In genomic region chr1:46205141-46205540, GRCh38 we compare ENCODE assay signal across 26 cellular contexts. TPM values are rescaled to one million over a fixed set of nuclear protein-coding genes. Genes with fewer than 3 reads are reported as not detected.
DNase-seq lines count a peak whose midpoint lies in the region; ATAC-seq, FAIRE-seq and TF ChIP-seq lines count a peak whose summit lies in the region.
"Had no signal": no experiment of that assay in that cellular context is flagged by ENCODE, and none has a peak within 500 bp of the region (broad histone marks: within the 10 kb centered on the region; RNA-seq: fewer than 3 reads in every experiment).

No MANE protein-coding gene starts in this region.

- no peaks in the 10 kb centered on the region for H3K27me3 ChIP-seq in SK-N-SH (ENCODE audit: insufficient read depth)
- H3K27me3 ChIP-seq in thoracic aorta (replicated peaks; ENCODE audit: insufficient read depth) = no peaks in the 10 kb centered on the region
- H3K27me3 ChIP-seq: body of pancreas had no signal

- CTCF ChIA-PET in SK-N-SH (lab: Yijun Ruan, JAX) = interaction anchor here (1.5 to 6.8 kb wide), 2 partner anchors 16 to 18 kb away, joined by 3 to 29 read pairs; no protein-coding TSS in a partner anchor

- WGBS in SK-N-SH (ENCODE audit: low lambda C conversion rate) = 88% methylated on average over 3 of the region's 3 CpGs

- TF ChIP-seq EP300 in SK-N-SH (IDR thresholded peaks at IDR 0.05; ENCODE audit: borderline replicate concordance in 1 of 2, low read depth in 1 of 2, low read length in 1 of 2) = no peak

- intact Hi-C loops in left colon (cut with DNase I, micrococcal nuclease) = no loop called here

- no peak for TF ChIP-seq RAD21 in SK-N-SH (IDR thresholded peaks at IDR 0.05; ENCODE audit: low read length)

- DNase-seq in SK-N-SH (no peak), thoracic aorta (ENCODE audit: low spot score) (no peak), left colon (no peak), urothelium cell line (ENCODE audit: low spot score) (no peak)
- DNase-seq: 8988T; activated CD4-positive, alpha-beta T cell treated with anti-CD3 and anti-CD28 coated beads, Interleukin-2, amount 50 U/mL, for 1 hour; activated CD8-positive, alpha-beta memory T cell treated with anti-CD3 and anti-CD28 coated beads, Interleukin-2, amount 50 U/mL, for 4 hours; activated naive CD8-positive, alpha-beta T cell treated with anti-CD3 and anti-CD28 coated beads, Interleukin-2, amount 10 ng/mL, durations not matched to agents 7 days and 5 days; body of pancreas; CD8-positive, alpha-beta T cell; cortex of kidney; NCI-H2081 treated with DMSO at 0.1 percent for 48 hours; NCI-H446 treated with DMSO at 0.1 percent for 48 hours; NK-92 treated with Interleukin-12 subunit alpha and Interleukin-12 subunit beta, amount 100 ng/mL, for 24 hours; T-helper 17 cell; WERI-Rb-1 had no signal

- H3K27ac ChIP-seq in SK-N-SH (ENCODE audit: low read depth in 2 of 2, low read length in 1 of 2) = no peak overlapping the region
- H3K27ac ChIP-seq in cingulate gyrus (ENCODE audit: low read depth, low read length) = peak overlapping the region; percentile 96
- H3K27ac ChIP-seq in thoracic aorta = peak overlapping the region; percentile 51 to 97
- H3K27ac ChIP-seq: body of pancreas, WERI-Rb-1 had no signal

- H3K4me3 Mint-ChIP-seq in nephron = peak overlapping the region; percentile 49 to 94 (median 51)
- H3K4me3 Mint-ChIP-seq: activated naive CD8-positive, alpha-beta T cell treated with anti-CD3 and anti-CD28 coated beads, Interleukin-2, amount 10 ng/mL, durations not matched to agents 7 days and 5 days; CD8-positive, alpha-beta T cell had no signal

- H3K36me3 ChIP-seq in SK-N-SH (replicated peaks in 1 of 2; ENCODE audit: control insufficient read depth in 1 of 2, insufficient read depth in 2 of 2, low read length in 1 of 2) (no peaks in the 10 kb centered on the region), thoracic aorta (peaks cover 9% of the 10 kb centered on the region)

- peak overlapping the region; percentile 99 for H3K4me2 ChIP-seq in SK-N-SH

- H3K9ac ChIP-seq in SK-N-SH = no peak overlapping the region

- no peaks in the 10 kb centered on the region for H4K20me1 ChIP-seq in SK-N-SH (ENCODE audit: insufficient read depth)

- H3K9me3 ChIP-seq in SK-N-SH = no peaks in the 10 kb centered on the region
- no peaks in the 10 kb centered on the region for H3K9me3 ChIP-seq in thoracic aorta
- H3K9me3 ChIP-seq: body of pancreas had no signal

- TF ChIP-seq CTCF in SK-N-SH (IDR thresholded peaks at IDR 0.05) = no peak
- no peak for TF ChIP-seq CTCF in nephron (IDR thresholded peaks at IDR 0.05; ENCODE audit: unreplicated experiment in 3 of 3)
- no peak for TF ChIP-seq CTCF in thoracic aorta (IDR thresholded peaks at IDR 0.05)

- no peaks in the 10 kb centered on the region for H3K9me2 ChIP-seq in SK-N-SH

- no peak for FAIRE-seq in urothelium cell line (lab: Jason Lieb, UNC)
- FAIRE-seq: endometrium, GM18507 had no signal

- H3K4me3 ChIP-seq in SK-N-SH (ENCODE audit: low read depth in 2 of 2, low read length in 1 of 2) (no peak overlapping the region), thoracic aorta (peak overlapping the region; percentile 98)
- H3K4me3 ChIP-seq: body of pancreas, lung had no signal

- no peak overlapping the region for H2AFZ ChIP-seq in SK-N-SH (ENCODE audit: low read depth)

- no peak for ATAC-seq in SK-N-SH treated with all-trans-retinoic acid at 6 μM for 48 hours
- ATAC-seq in thoracic aorta (ENCODE audit: insufficient number of reproducible peaks, low FRiP score, low read depth) = no peak
- no peak for ATAC-seq in left colon
- no peak for ATAC-seq in HG03354 (IDR thresholded peaks at IDR 0.05; ENCODE audit: poor library complexity, severe bottlenecking, unreplicated experiment)
- ATAC-seq: body of pancreas; CD8-positive, alpha-beta T cell; Panc1; T-helper 17 cell had no signal

- H3K4me1 ChIP-seq in SK-N-SH (ENCODE audit: control insufficient read depth in 1 of 2, insufficient read depth in 2 of 2, low read depth in 1 of 2, low read length in 1 of 2) (peaks cover 4 to 13% of the 10 kb centered on the region in 2 experiments; a peak in 1 of 4 replicates), thoracic aorta (ENCODE audit: control insufficient read depth in 1 of 2, low read depth in 2 of 2) (peaks cover 19 to 36% of the 10 kb centered on the region in 2 donors)

- peak overlapping the region in 1 of 3 experiments; percentile 28 for H3K27ac Mint-ChIP-seq in nephron
- H3K27ac Mint-ChIP-seq: activated naive CD8-positive, alpha-beta T cell treated with anti-CD3 and anti-CD28 coated beads, Interleukin-2, amount 10 ng/mL, durations not matched to agents 7 days and 5 days; CD8-positive, alpha-beta T cell; T-helper 17 cell had no signal

- H3F3A ChIP-seq in SK-N-SH (replicated peaks; ENCODE audit: insufficient read depth) = no peaks in the 10 kb centered on the region

- no peaks in the 10 kb centered on the region for H3K79me2 ChIP-seq in SK-N-SH (ENCODE audit: insufficient read depth)

- peaks cover 20% of the 10 kb centered on the region for H3K4me1 Mint-ChIP-seq in nephron

- POLR2A ChIA-PET in SK-N-SH (lab: Yijun Ruan, JAX) = no interaction called here

- no peaks in the 10 kb centered on the region for H3K9me3 Mint-ChIP-seq in nephron
- H3K9me3 Mint-ChIP-seq: activated naive CD8-positive, alpha-beta T cell treated with anti-CD3 and anti-CD28 coated beads, Interleukin-2, amount 10 ng/mL, durations not matched to agents 7 days and 5 days; CD8-positive, alpha-beta T cell had no signal

- peaks cover 16% of the 10 kb centered on the region for H3K27me3 Mint-ChIP-seq in nephron (ENCODE audit: low read depth)
- H3K27me3 Mint-ChIP-seq: activated naive CD8-positive, alpha-beta T cell treated with anti-CD3 and anti-CD28 coated beads, Interleukin-2, amount 10 ng/mL, durations not matched to agents 7 days and 5 days had no signal

- H3K36me3 Mint-ChIP-seq in nephron (ENCODE audit: low read depth) = no peaks in the 10 kb centered on the region
- H3K36me3 Mint-ChIP-seq: activated naive CD8-positive, alpha-beta T cell treated with anti-CD3 and anti-CD28 coated beads, Interleukin-2, amount 10 ng/mL, durations not matched to agents 7 days and 5 days; CD8-positive, alpha-beta T cell had no signal

TF ChIP-seq in SK-N-SH, 30 proteins besides CTCF, POLR2A, EP300 and RAD21 (continues in another document):
- no peak for TF ChIP-seq EZH2phosphoT487 (IDR thresholded peaks at IDR 0.05; ENCODE audit: borderline replicate concordance, low read depth)
- TF ChIP-seq FOXJ3 (CRISPR knock-in tag; IDR thresholded peaks at IDR 0.05) = no peak

TF ChIP-seq in SK-N-SH treated with all-trans-retinoic acid at 6 μM for 48 hours, 23 proteins besides CTCF, POLR2A, EP300 and RAD21 (continues in another document):
- TF ChIP-seq ZFP3 (CRISPR knock-in tag; IDR thresholded peaks at IDR 0.05) = no peak
- TF ChIP-seq PPARA (CRISPR knock-in tag; IDR thresholded peaks at IDR 0.05; ENCODE audit: borderline replicate concordance) = no peak
- TF ChIP-seq CSDC2 (CRISPR knock-in tag; IDR thresholded peaks at IDR 0.05) = no peak
- no peak for TF ChIP-seq CSRNP3 (CRISPR knock-in tag; IDR thresholded peaks at IDR 0.05)

RNA-seq across cellular contexts. Expression of gene LURAP1, which starts 2.0 kb away (rescaled TPM):
- polyA plus RNA-seq in SK-N-SH (2012; rRNA removed) = 4.6 and 5.1 TPM in 2 replicates
- polyA plus RNA-seq in SK-N-SH (2012; cell fraction: cytosol; rRNA removed) = 2.4 and 2.9 TPM in 2 replicates
- 7.8 and 9.1 TPM in 2 replicates for polyA plus RNA-seq in SK-N-SH (2012; cell fraction: nucleus; rRNA removed)
- total RNA-seq in thoracic aorta (10 to 100 TPM; 22.9 to 27.5 TPM), left colon (1 to 10 TPM; 1.1 to 1.5 TPM)
- total RNA-seq: CD8-positive, alpha-beta T cell; T-helper 17 cell had no signal

RNA-seq across cellular contexts. Expression of gene POMGNT1, which starts 6.9 kb away (rescaled TPM):
- 165 and 198 TPM in 2 replicates for polyA plus RNA-seq in SK-N-SH (2012; rRNA removed)
- polyA plus RNA-seq in SK-N-SH (2012; cell fraction: cytosol; rRNA removed) = 92.0 and 140 TPM in 2 replicates
- 333 and 360 TPM in 2 replicates for polyA plus RNA-seq in SK-N-SH (2012; cell fraction: nucleus; rRNA removed)
- 10 to 100 TPM; 53.8 to 66.9 TPM for total RNA-seq in thoracic aorta
- 10 to 100 TPM; 27.3 to 31.9 TPM for total RNA-seq in left colon

RNA-seq across cellular contexts. Expression of gene P3R3URF, which starts 28.9 kb away (rescaled TPM):
- polyA plus RNA-seq in SK-N-SH (2012; rRNA removed) = not detected in 2 replicates
- polyA plus RNA-seq in SK-N-SH (2012; cell fraction: cytosol; rRNA removed) = not detected in 2 replicates
- polyA plus RNA-seq in SK-N-SH (2012; cell fraction: nucleus; rRNA removed) = not detected in 2 replicates
- total RNA-seq in thoracic aorta (not detected), left colon (not detected)
- total RNA-seq: activated naive CD8-positive, alpha-beta T cell treated with anti-CD3 and anti-CD28 coated beads, Interleukin-2, amount 10 ng/mL, durations not matched to agents 7 days and 5 days; body of pancreas; CD8-positive, alpha-beta T cell; H4; lung; SK-MEL-5; T-helper 17 cell had no signal
- polyA plus RNA-seq: lung had no signal

RNA-seq across cellular contexts. Expression of gene TSPAN1, which starts 30.3 kb away (rescaled TPM):
- polyA plus RNA-seq in SK-N-SH (2012; rRNA removed) = 12.2 and 13.9 TPM in 2 replicates
- 9.8 and 13.5 TPM in 2 replicates for polyA plus RNA-seq in SK-N-SH (2012; cell fraction: cytosol; rRNA removed)
- 10.2 and 14.0 TPM in 2 replicates for polyA plus RNA-seq in SK-N-SH (2012; cell fraction: nucleus; rRNA removed)
- 1 to 10 TPM; 3.1 to 7.0 TPM for total RNA-seq in thoracic aorta
- total RNA-seq in left colon = 1,000 to 10,000 TPM; 1,260 to 2,050 TPM
- total RNA-seq: activated naive CD8-positive, alpha-beta T cell treated with anti-CD3 and anti-CD28 coated beads, Interleukin-2, amount 10 ng/mL, durations not matched to agents 7 days and 5 days; CD8-positive, alpha-beta T cell; SK-MEL-5; T-helper 17 cell had no signal

RNA-seq across cellular contexts. Expression of gene RAD54L, which starts 42.4 kb away (rescaled TPM):
- polyA plus RNA-seq in SK-N-SH (2012; rRNA removed) = 11.5 and 13.4 TPM in 2 replicates
- 5.6 and 8.1 TPM in 2 replicates for polyA plus RNA-seq in SK-N-SH (2012; cell fraction: cytosol; rRNA removed)
- polyA plus RNA-seq in SK-N-SH (2012; cell fraction: nucleus; rRNA removed) = 37.1 and 49.5 TPM in 2 replicates
- total RNA-seq in thoracic aorta = 1 to 10 TPM in 1 of 2 donors, under 1 TPM in 1; 0.68 to 4.1 TPM
- 1 to 10 TPM; 2.8 to 7.4 TPM for total RNA-seq in left colon

Comparison
In these comparisons a context has a peak if more than half of its experiments do, and no peak if none do; other contexts are left out.
1. H3K27ac ChIP-seq: peak in cingulate gyrus (single experiment) and thoracic aorta (2 of 2); none in SK-N-SH (0 of 2).
2. RNA of gene LURAP1, which starts 2.0 kb away (total RNA-seq): 22.9 to 27.5 TPM in thoracic aorta; 1.1 to 1.5 TPM in left colon; every median in the first group is over 4 times any median in the second.